In the genomic region with DNA sequence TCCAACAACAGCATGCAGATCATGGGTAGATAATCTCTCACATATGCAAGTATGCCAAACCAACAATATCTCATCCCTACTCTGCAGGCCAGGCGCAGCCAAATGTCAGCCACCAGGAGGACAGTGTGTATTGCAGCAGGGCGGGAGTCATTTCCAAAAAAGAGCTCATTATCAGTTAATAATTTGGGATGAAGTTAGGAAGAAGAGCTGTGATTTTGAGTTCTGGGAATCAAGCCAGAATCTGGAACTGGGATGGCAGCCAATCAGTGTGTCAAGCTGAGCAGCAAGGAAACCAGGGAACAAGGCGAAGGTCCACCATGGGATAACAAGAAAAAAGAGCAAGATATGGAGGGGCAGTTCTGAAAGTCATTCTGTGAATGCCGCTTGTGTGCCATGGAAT, we compare ENCODE assay signal across 15 cellular contexts.
DNase-seq lines count a peak whose midpoint lies in the region; ATAC-seq and TF ChIP-seq lines count a peak whose summit lies in the region.
"Had no signal": no experiment of that assay in that cellular context is flagged by ENCODE, and none has a peak within 500 bp of the region (broad histone marks: within the 10 kb centered on the region; RNA-seq: fewer than 3 reads in every experiment).

No MANE protein-coding gene starts in this region.

- no peaks in the 10 kb centered on the region for H3F3A ChIP-seq in GM23248 (ENCODE audit: insufficient read depth)

- TF ChIP-seq POLR2A in ovary (IDR thresholded peaks at IDR 0.05), result no peak

- H3K27me3 ChIP-seq in GM23248 (replicated peaks; ENCODE audit: insufficient read depth) (no peaks in the 10 kb centered on the region), ovary (no peaks in the 10 kb centered on the region), foreskin keratinocyte (no peaks in the 10 kb centered on the region)
- H3K27me3 ChIP-seq: gastroesophageal sphincter had no signal

- H3K27me3 Mint-ChIP-seq in mesothelial cell of epicardium (ENCODE audit: low read depth), result no peaks in the 10 kb centered on the region
- H3K27me3 Mint-ChIP-seq: stimulated activated naive CD8-positive, alpha-beta T cell treated with anti-CD3 and anti-CD28 coated beads, Interleukin-15, Interleukin-2, amounts not matched to agents 100 ng/mL and 50 ng/mL, for 24 hours had no signal

- peaks cover 5% of the 10 kb centered on the region for H3K9me3 Mint-ChIP-seq in mesothelial cell of epicardium
- H3K9me3 Mint-ChIP-seq: activated T-cell treated with anti-CD3 and anti-CD28 coated beads, Interleukin-2, amount 50 U/mL, for 72 hours; stimulated activated naive CD8-positive, alpha-beta T cell treated with anti-CD3 and anti-CD28 coated beads, Interleukin-15, Interleukin-2, amounts not matched to agents 100 ng/mL and 50 ng/mL, for 24 hours had no signal

- TF ChIP-seq EP300 in ovary (IDR thresholded peaks at IDR 0.05), result no peak

- no peak overlapping the region for H3K4me2 ChIP-seq in GM23248 (ENCODE audit: unreplicated experiment)

- no peaks in the 10 kb centered on the region for H3K79me2 ChIP-seq in GM23248 (ENCODE audit: insufficient read depth)

- H3K4me3 ChIP-seq in GM23248 (no peak overlapping the region), foreskin fibroblast (ENCODE audit: low read depth in 1 of 2, low read length in 2 of 2) (no peak overlapping the region), ovary (no peak overlapping the region)
- H3K4me3 ChIP-seq: gastroesophageal sphincter had no signal

- H2AFZ ChIP-seq in GM23248, result no peak overlapping the region

- H3K36me3 ChIP-seq in GM23248 (ENCODE audit: low read depth), result no peaks in the 10 kb centered on the region
- H3K36me3 ChIP-seq in ovary, result no peaks in the 10 kb centered on the region
- H3K36me3 ChIP-seq: gastroesophageal sphincter had no signal

- no peak overlapping the region for H3K27ac Mint-ChIP-seq in mesothelial cell of epicardium
- H3K27ac Mint-ChIP-seq: activated T-cell treated with anti-CD3 and anti-CD28 coated beads, Interleukin-2, amount 50 U/mL, for 72 hours; stimulated activated naive CD8-positive, alpha-beta T cell treated with anti-CD3 and anti-CD28 coated beads, Interleukin-15, Interleukin-2, amounts not matched to agents 100 ng/mL and 50 ng/mL, for 24 hours had no signal

- H3K9me2 ChIP-seq in GM23248 (ENCODE audit: insufficient read depth), result no peaks in the 10 kb centered on the region; the same call in 1 of the 2 replicates

- TF ChIP-seq CTCF in foreskin fibroblast (IDR thresholded peaks at IDR 0.05; ENCODE audit: low read depth, low read length) (no peak), ovary (IDR thresholded peaks at IDR 0.05) (no peak), mesothelial cell of epicardium (IDR thresholded peaks at IDR 0.05; ENCODE audit: unreplicated experiment) (no peak), foreskin keratinocyte (conservative IDR thresholded peaks at IDR 0.05) (no peak)

- 40 to 43% methylated on average over 4 of the region's 4 CpGs for WGBS in GM23248 (ENCODE audit: low coverage in 1 of 2, low lambda C conversion rate in 2 of 2, missing lambda C conversion rate in 2 of 2), 2 experiments
- WGBS in ovary, 3 donors, result 41 to 48% (median 41%) methylated on average over 4 of the region's 4 CpGs

- H3K9me3 ChIP-seq in GM23248 (ENCODE audit: low read depth) (no peaks in the 10 kb centered on the region), ovary (no peaks in the 10 kb centered on the region)
- H3K9me3 ChIP-seq: gastroesophageal sphincter had no signal

- no peaks in the 10 kb centered on the region for H3K36me3 Mint-ChIP-seq in mesothelial cell of epicardium

- H3K9ac ChIP-seq in GM23248, result no peak overlapping the region

- intact Hi-C loops in ovary (cut with DNase I), result no loop called here

- no peaks in the 10 kb centered on the region for H4K20me1 ChIP-seq in GM23248 (ENCODE audit: insufficient read depth)

- in situ Hi-C loops in GM23248 (cut with MboI), result no loop called here

- DNase-seq in GM23248 (peak; percentile 17), astrocyte of the hippocampus (ENCODE audit: low read depth, low spot score) (peak; percentile 44), foreskin fibroblast (peak; percentile 52 to 78), ovary (peak in 3 of 5 donors; percentile 31 to 43 (median 42)), mesothelial cell of epicardium (ENCODE audit: low spot score in 2 of 2, unreplicated experiment in 2 of 2) (no peak), NCI-H2171 (lab: John Stamatoyannopoulos, UW) (no peak), foreskin keratinocyte (no peak)
- DNase-seq: activated T-cell treated with anti-CD3 and anti-CD28 coated beads, Interleukin-2, amount 50 U/mL, for 72 hours; effector CD4-positive, alpha-beta T cell; Karpas-422; NCI-H1417 treated with DMSO at 0.1 percent for 48 hours had no signal

- no peak overlapping the region for H3K27ac ChIP-seq in GM23248
- H3K27ac ChIP-seq in ovary, result no peak overlapping the region
- no peak overlapping the region for H3K27ac ChIP-seq in foreskin keratinocyte
- H3K27ac ChIP-seq: C4-2B, gastroesophageal sphincter had no signal

- ATAC-seq in HG03342 (IDR thresholded peaks at IDR 0.05; ENCODE audit: unreplicated experiment), result no peak
- ATAC-seq in foreskin keratinocyte, result no peak
- ATAC-seq: activated T-cell treated with anti-CD3 and anti-CD28 coated beads, Interleukin-2, amount 50 U/mL, for 72 hours; gastroesophageal sphincter had no signal

- no peak overlapping the region for H3K4me3 Mint-ChIP-seq in mesothelial cell of epicardium
- H3K4me3 Mint-ChIP-seq: activated T-cell treated with anti-CD3 and anti-CD28 coated beads, Interleukin-2, amount 50 U/mL, for 72 hours; stimulated activated naive CD8-positive, alpha-beta T cell treated with anti-CD3 and anti-CD28 coated beads, Interleukin-15, Interleukin-2, amounts not matched to agents 100 ng/mL and 50 ng/mL, for 24 hours had no signal

- H3K4me1 ChIP-seq in GM23248 (ENCODE audit: insufficient read depth) (no peaks in the 10 kb centered on the region), ovary (ENCODE audit: insufficient read depth) (no peaks in the 10 kb centered on the region), foreskin keratinocyte (no peaks in the 10 kb centered on the region)

- no peaks in the 10 kb centered on the region for H3K4me1 Mint-ChIP-seq in mesothelial cell of epicardium

Comparison
In these comparisons a context has a peak if more than half of its experiments do, and no peak if none do; other contexts are left out.
1. DNase-seq: peak in GM23248 (single experiment), astrocyte of the hippocampus (single experiment), foreskin fibroblast (2 of 2) and ovary (3 of 5); none in mesothelial cell of epicardium (0 of 2), NCI-H2171 (single experiment) and foreskin keratinocyte (0 of 2).